In the genomic region with DNA sequence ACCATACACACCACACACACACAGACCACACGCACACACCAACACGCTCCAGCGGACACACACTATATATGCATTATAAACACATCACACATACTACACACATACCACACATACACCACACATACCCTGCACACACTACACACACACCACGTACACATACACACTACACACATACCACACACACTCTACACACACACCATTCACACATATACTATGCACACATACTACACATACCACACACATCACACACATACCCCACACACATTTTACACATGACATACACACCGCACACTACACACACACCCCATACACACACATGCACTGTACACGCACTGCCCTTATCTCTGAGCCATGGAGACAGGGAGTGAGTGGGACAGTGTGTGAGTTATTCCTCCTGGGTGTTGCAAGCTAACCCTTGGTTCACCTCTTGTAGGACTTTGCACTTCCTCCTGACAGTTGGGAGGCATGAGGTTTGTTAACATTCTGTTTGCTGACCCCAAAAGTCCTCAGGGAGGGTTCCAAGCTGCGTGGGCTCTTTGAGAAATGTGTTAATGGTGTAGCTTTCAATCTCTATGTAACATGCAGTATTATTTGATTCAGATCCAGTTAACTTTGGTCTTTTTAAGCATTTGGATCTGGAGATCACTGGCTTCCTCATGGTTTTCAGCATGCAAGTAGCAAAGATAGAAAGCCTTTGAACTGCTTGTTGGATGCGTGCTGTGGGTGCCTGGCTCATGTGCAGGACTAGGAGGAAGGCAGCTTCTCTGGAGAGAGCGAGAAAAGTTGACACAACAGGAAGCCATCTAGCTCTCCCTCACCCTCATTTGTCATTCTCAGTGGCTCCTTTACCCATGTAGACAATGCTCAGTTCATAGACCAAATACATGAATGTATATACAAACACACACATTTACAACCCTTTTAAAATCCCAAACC, we compare ENCODE assay signal across 19 cellular contexts. TPM values are rescaled to one million over a fixed set of nuclear protein-coding genes. Genes with fewer than 3 reads are reported as not detected.
DNase-seq lines count a peak whose midpoint lies in the region; TF ChIP-seq lines count a peak whose summit lies in the region.
"Had no signal": no experiment of that assay in that cellular context is flagged by ENCODE, and none has a peak within 500 bp of the region (broad histone marks: within the 10 kb centered on the region; RNA-seq: fewer than 3 reads in every experiment).

No MANE protein-coding gene starts in this region.

- no TSS peak for BruUV-seq in MCF 10A (replicated peaks; lab: Mats Ljungman, UMichigan)

- TF ChIP-seq CTCF in CD14-positive monocyte (IDR thresholded peaks at IDR 0.05): no peak
- no peak for TF ChIP-seq CTCF in liver (IDR thresholded peaks at IDR 0.05; ENCODE audit: low read depth, low read length, missing input control)
- TF ChIP-seq CTCF in MCF 10A (IDR thresholded peaks at IDR 0.05; ENCODE audit: unreplicated experiment): no peak

- no peak overlapping the region for H3K27ac ChIP-seq in liver (ENCODE audit: low read depth in 1 of 2, low read length in 2 of 2)
- H3K27ac ChIP-seq: gastroesophageal sphincter, psoas muscle had no signal

- H3K27me3 ChIP-seq in liver (ENCODE audit: control insufficient read depth in 4 of 4, insufficient read depth in 4 of 4, low read length in 3 of 4): no peaks in the 10 kb centered on the region

- H3K9me3 ChIP-seq in liver (ENCODE audit: control insufficient read depth in 4 of 4, low read length in 3 of 4): no peaks in the 10 kb centered on the region
- H3K9me3 ChIP-seq: psoas muscle, SK-N-SH had no signal

- no peaks in the 10 kb centered on the region for H3K36me3 ChIP-seq in liver (ENCODE audit: control insufficient read depth in 4 of 4, insufficient read depth in 3 of 4, low read depth in 1 of 4, low read length in 3 of 4)
- H3K36me3 ChIP-seq: gastroesophageal sphincter had no signal

- peak; percentile 66 for DNase-seq in CD14-positive monocyte (ENCODE audit: low spot score)
- peak; percentile 24 to 42 for DNase-seq in Kasumi-1 (lab: John Stamatoyannopoulos, UW)
- peak; percentile 91 for DNase-seq in amniotic epithelial cell (ENCODE audit: low read depth)
- DNase-seq in activated CD4-positive, alpha-beta memory T cell treated with anti-CD3 and anti-CD28 coated beads, Interleukin-2, amount 10 ng/mL, durations not matched to agents 7 days and 5 days: no peak
- DNase-seq in NCI-H1436 (lab: John Stamatoyannopoulos, UW): no peak
- no peak for DNase-seq in NCI-H2081 (lab: John Stamatoyannopoulos, UW)
- no peak for DNase-seq in MCF 10A (ENCODE audit: unreplicated experiment)
- DNase-seq: activated CD8-positive, alpha-beta T cell treated with anti-CD3 and anti-CD28 coated beads for 36 hours; activated T-cell treated with anti-CD3 and anti-CD28 coated beads, Interleukin-2, amount 50 U/mL, for 72 hours; amygdala; CD4-positive, alpha-beta memory T cell; EL; NCI-H1930; psoas muscle; SK-N-SH; stimulated activated naive CD8-positive, alpha-beta T cell treated with anti-CD3 and anti-CD28 coated beads, Interleukin-15, Interleukin-2, amounts not matched to agents 100 U/mL and 50 U/mL, for 24 hours had no signal

- H3K4me1 ChIP-seq in liver (ENCODE audit: control insufficient read depth in 4 of 4, insufficient read depth in 4 of 4, low read length in 3 of 4): peaks cover 0 to 6% (median 0%) of the 10 kb centered on the region in 4 donors
- H3K4me1 ChIP-seq: gastroesophageal sphincter, psoas muscle had no signal

- peaks cover 18 to 20% of the 10 kb centered on the region in 2 donors for H3K36me3 Mint-ChIP-seq in CD14-positive monocyte
- H3K36me3 Mint-ChIP-seq in activated CD4-positive, alpha-beta memory T cell treated with anti-CD3 and anti-CD28 coated beads, Interleukin-2, amount 10 ng/mL, durations not matched to agents 7 days and 5 days (ENCODE audit: low read depth): no peaks in the 10 kb centered on the region
- H3K36me3 Mint-ChIP-seq in MCF 10A (ENCODE audit: insufficient read depth, unreplicated experiment): peaks cover 6% of the 10 kb centered on the region
- H3K36me3 Mint-ChIP-seq: CD4-positive, alpha-beta memory T cell had no signal

- peaks cover 0 to 5% (median 0%) of the 10 kb centered on the region in 7 donors for H3K9me3 Mint-ChIP-seq in CD14-positive monocyte
- peaks cover 2% of the 10 kb centered on the region for H3K9me3 Mint-ChIP-seq in activated CD4-positive, alpha-beta memory T cell treated with anti-CD3 and anti-CD28 coated beads, Interleukin-2, amount 10 ng/mL, durations not matched to agents 7 days and 5 days
- H3K9me3 Mint-ChIP-seq in MCF 10A (ENCODE audit: unreplicated experiment): no peaks in the 10 kb centered on the region

- TF ChIP-seq RAD21 in liver (IDR thresholded peaks at IDR 0.05): no peak

- H3K4me3 ChIP-seq in liver (ENCODE audit: low read depth in 1 of 3, low read length in 3 of 3): no peak overlapping the region
- H3K4me3 ChIP-seq: gastroesophageal sphincter, psoas muscle had no signal

- POLR2A ChIA-PET in activated CD4-positive, alpha-beta memory T cell treated with anti-CD3 and anti-CD28 coated beads, Interleukin-2, amount 10 ng/mL, durations not matched to agents 7 days and 5 days (lab: Charles Lee): no interaction called here
- POLR2A ChIA-PET in MCF 10A (lab: Yijun Ruan, JAX): interaction anchor here (1.7 kb wide), 1 partner anchor 14 kb away, joined by 4 read pairs; a partner anchor contains a TSS

- WGBS in liver: 77% methylated on average over 9 of the region's 9 CpGs

- H3K9ac ChIP-seq in liver (ENCODE audit: low read depth in 1 of 2, low read length in 2 of 2): no peak overlapping the region
- H3K9ac ChIP-seq: SK-N-SH had no signal

- H3K4me1 Mint-ChIP-seq in CD14-positive monocyte (peaks cover 23% of the 10 kb centered on the region), MCF 10A (ENCODE audit: insufficient read depth, unreplicated experiment) (peaks cover 6% of the 10 kb centered on the region)
- peaks cover 11% of the 10 kb centered on the region for H3K4me1 Mint-ChIP-seq in activated CD4-positive, alpha-beta memory T cell treated with anti-CD3 and anti-CD28 coated beads, Interleukin-2, amount 10 ng/mL, durations not matched to agents 7 days and 5 days

- CTCF ChIA-PET in activated CD4-positive, alpha-beta memory T cell treated with anti-CD3 and anti-CD28 coated beads, Interleukin-2, amount 10 ng/mL, durations not matched to agents 7 days and 5 days (lab: Charles Lee): no interaction called here
- CTCF ChIA-PET in MCF 10A (lab: Yijun Ruan, JAX): interaction anchor here (1.3 kb wide), 1 partner anchor 9 kb away, joined by 4 read pairs; no protein-coding TSS in a partner anchor

- intact Hi-C loops in CD14-positive monocyte (cut with micrococcal nuclease): loop anchor here in 1 of 2 donors (5.0 kb wide), 1 partner anchor 37 kb away; no protein-coding TSS in a partner anchor
- intact Hi-C loops in MCF 10A (cut with micrococcal nuclease): no loop called here

- peaks cover 0 to 2% (median 0%) of the 10 kb centered on the region in 3 donors for H3K27me3 Mint-ChIP-seq in CD14-positive monocyte (ENCODE audit: low read depth in 3 of 3)
- no peaks in the 10 kb centered on the region for H3K27me3 Mint-ChIP-seq in activated CD4-positive, alpha-beta memory T cell treated with anti-CD3 and anti-CD28 coated beads, Interleukin-2, amount 10 ng/mL, durations not matched to agents 7 days and 5 days
- no peaks in the 10 kb centered on the region for H3K27me3 Mint-ChIP-seq in MCF 10A (ENCODE audit: insufficient read depth, unreplicated experiment)
- H3K27me3 Mint-ChIP-seq: activated CD8-positive, alpha-beta T cell treated with anti-CD3 and anti-CD28 coated beads for 36 hours; CD4-positive, alpha-beta memory T cell had no signal

- H3K27ac Mint-ChIP-seq in CD14-positive monocyte (no peak overlapping the region), MCF 10A (ENCODE audit: low read depth, unreplicated experiment) (no peak overlapping the region)
- no peak overlapping the region for H3K27ac Mint-ChIP-seq in activated CD4-positive, alpha-beta memory T cell treated with anti-CD3 and anti-CD28 coated beads, Interleukin-2, amount 10 ng/mL, durations not matched to agents 7 days and 5 days
- H3K27ac Mint-ChIP-seq: activated CD8-positive, alpha-beta T cell treated with anti-CD3 and anti-CD28 coated beads for 36 hours; activated T-cell treated with anti-CD3 and anti-CD28 coated beads, Interleukin-2, amount 50 U/mL, for 72 hours; CD4-positive, alpha-beta memory T cell had no signal

- H3K4me3 Mint-ChIP-seq in CD14-positive monocyte (no peak overlapping the region), MCF 10A (ENCODE audit: unreplicated experiment) (no peak overlapping the region)
- H3K4me3 Mint-ChIP-seq in activated CD4-positive, alpha-beta memory T cell treated with anti-CD3 and anti-CD28 coated beads, Interleukin-2, amount 10 ng/mL, durations not matched to agents 7 days and 5 days: no peak overlapping the region
- H3K4me3 Mint-ChIP-seq: activated CD8-positive, alpha-beta T cell treated with anti-CD3 and anti-CD28 coated beads for 36 hours; CD4-positive, alpha-beta memory T cell had no signal

TF ChIP-seq in liver, 16 proteins besides CTCF, POLR2A, EP300 and RAD21 (continues in another document):
- peak; percentile 24 to 53 for TF ChIP-seq RXRA (IDR thresholded peaks at IDR 0.05)
- no peak for TF ChIP-seq FOXA2 (IDR thresholded peaks at IDR 0.05)
- no peak for TF ChIP-seq TAF1 (conservative IDR thresholded peaks at IDR 0.05)
- peak; percentile 56 to 65 for TF ChIP-seq HNF4A (conservative IDR thresholded peaks at IDR 0.05)
- TF ChIP-seq, protein P1, sequence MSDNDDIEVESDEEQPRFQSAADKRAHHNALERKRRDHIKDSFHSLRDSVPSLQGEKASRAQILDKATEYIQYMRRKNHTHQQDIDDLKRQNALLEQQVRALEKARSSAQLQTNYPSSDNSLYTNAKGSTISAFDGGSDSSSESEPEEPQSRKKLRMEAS (IDR thresholded peaks at IDR 0.05): no peak

RNA-seq across cellular contexts. Expression of a gene that starts 13.7 kb away (rescaled TPM):
- polyA plus RNA-seq in CD14-positive monocyte (1 to 10 TPM in 1 of 2 donors, under 1 TPM in 1; 0.52 to 1.3 TPM), liver (not detected)
- total RNA-seq in liver (not detected), MCF 10A (2022) (5.8 and 6.4 TPM in 2 replicates)
- total RNA-seq in activated CD4-positive, alpha-beta memory T cell treated with anti-CD3 and anti-CD28 coated beads, Interleukin-2, amount 10 ng/mL, durations not matched to agents 7 days and 5 days: under 1 TPM; 0.15 to 0.28 TPM
- total RNA-seq: activated CD8-positive, alpha-beta T cell treated with anti-CD3 and anti-CD28 coated beads for 36 hours; CD4-positive, alpha-beta memory T cell had no signal
- polyA plus RNA-seq: CD4-positive, alpha-beta memory T cell; neural cell had no signal

Comparison
In these comparisons a context has a peak if more than half of its experiments do, and no peak if none do; other contexts are left out.
1. DNase-seq: peak in CD14-positive monocyte (single experiment), Kasumi-1 (2 of 2) and amniotic epithelial cell (single experiment); none in activated CD4-positive, alpha-beta memory T cell treated with anti-CD3 and anti-CD28 coated beads, Interleukin-2, amount 10 ng/mL, durations not matched to agents 7 days and 5 days (single experiment), NCI-H1436 (single experiment), NCI-H2081 (0 of 2) and MCF 10A (single experiment).